9 cellular contexts compared by ENCODE assay signal in the genomic region with DNA sequence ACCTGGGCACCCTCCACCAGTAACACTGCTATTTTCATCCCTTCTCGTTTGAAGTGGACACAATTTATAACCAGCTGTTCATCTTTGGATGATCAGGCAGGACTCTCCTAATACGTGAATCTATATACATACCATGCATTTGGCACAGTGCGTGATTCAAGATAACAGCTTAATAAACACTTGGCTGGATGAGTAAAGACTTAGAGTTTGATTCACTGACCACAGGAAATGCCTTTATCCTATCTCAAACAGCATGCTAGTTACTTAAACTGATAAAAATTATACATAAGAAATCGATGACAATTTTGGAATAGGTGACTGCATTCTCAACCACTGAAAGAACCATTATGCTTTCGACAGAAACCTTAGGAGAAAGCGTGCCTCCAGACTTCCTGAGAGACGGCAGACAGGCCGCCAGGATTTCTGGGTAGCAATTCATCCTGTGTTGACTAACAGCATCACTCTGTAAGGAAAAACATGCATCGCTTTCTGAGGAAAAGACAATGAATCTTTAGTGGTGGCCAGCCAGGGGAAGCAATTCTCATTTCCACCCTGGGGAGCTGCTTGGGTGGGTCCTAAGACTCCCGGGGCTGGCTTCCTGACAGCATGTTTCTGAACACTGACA. TPM values are rescaled to one million over a fixed set of nuclear protein-coding genes. Genes with fewer than 3 reads are reported as not detected.
DNase-seq lines count a peak whose midpoint lies in the region; ATAC-seq and TF ChIP-seq lines count a peak whose summit lies in the region.
"Had no signal": no experiment of that assay in that cellular context is flagged by ENCODE, and none has a peak within 500 bp of the region (broad histone marks: within the 10 kb centered on the region; RNA-seq: fewer than 3 reads in every experiment).

No MANE protein-coding gene starts in this region.

- H3K9me3 ChIP-seq in Loucy (ENCODE audit: insufficient read depth, low read depth, low read length) = no peaks in the 10 kb centered on the region

- H4K20me1 ChIP-seq in Loucy (ENCODE audit: insufficient read depth, low read length, poor library complexity, severe bottlenecking) = no peaks in the 10 kb centered on the region

- no peaks in the 10 kb centered on the region for H3K36me3 ChIP-seq in Loucy (ENCODE audit: insufficient read depth, low read length)
- H3K36me3 ChIP-seq in brain microvascular endothelial cell (replicated peaks) = no peaks in the 10 kb centered on the region

- ATAC-seq in stimulated activated naive B cell treated with anti-CD40 and anti-IgM and Interleukin-4, amounts not matched to agents 10 μg/mL and 1 μg/mL and 100 μg/mL, for 72 hours (replicated peaks) = no peak
- ATAC-seq in GM21381 (IDR thresholded peaks at IDR 0.05; ENCODE audit: unreplicated experiment) = no peak

- H3F3A ChIP-seq in Loucy (ENCODE audit: low read depth) = peaks cover 3% of the 10 kb centered on the region; the same call in 1 of the 2 replicates

- no peak overlapping the region for H3K27ac Mint-ChIP-seq in stimulated activated naive B cell treated with anti-CD40 and anti-IgM and Interleukin-4, amounts not matched to agents 10 μg/mL and 1 μg/mL and 100 μg/mL, for 72 hours

- 0 out of 2 replicates have a peak overlapping the region, but pooled peaks have one; percentile 38 for H2AFZ ChIP-seq in Loucy (ENCODE audit: low read length)

- no peak overlapping the region for H3K4me3 Mint-ChIP-seq in stimulated activated naive B cell treated with anti-CD40 and anti-IgM and Interleukin-4, amounts not matched to agents 10 μg/mL and 1 μg/mL and 100 μg/mL, for 72 hours

- H3K4me1 Mint-ChIP-seq in stimulated activated naive B cell treated with anti-CD40 and anti-IgM and Interleukin-4, amounts not matched to agents 10 μg/mL and 1 μg/mL and 100 μg/mL, for 72 hours = peaks cover 17 to 19% of the 10 kb centered on the region in 2 donors

- peak overlapping the region; percentile 26 for H3K4me2 ChIP-seq in Loucy (ENCODE audit: low read depth, low read length, poor library complexity, severe bottlenecking)

- H3K9ac ChIP-seq in Loucy (ENCODE audit: low read depth, low read length, poor library complexity, severe bottlenecking) = no peak overlapping the region

- H3K27me3 Mint-ChIP-seq in stimulated activated naive B cell treated with anti-CD40 and anti-IgM and Interleukin-4, amounts not matched to agents 10 μg/mL and 1 μg/mL and 100 μg/mL, for 72 hours = peaks cover 11 to 20% of the 10 kb centered on the region in 2 donors

- no peak overlapping the region for H3K4me3 ChIP-seq in Loucy (ENCODE audit: low read length, poor library complexity, severe bottlenecking)
- no peak overlapping the region for H3K4me3 ChIP-seq in brain microvascular endothelial cell (ENCODE audit: low read depth, low read length)

- H3K27me3 ChIP-seq in Loucy (ENCODE audit: insufficient read depth, low read length, poor library complexity, severe bottlenecking) = no peaks in the 10 kb centered on the region
- no peaks in the 10 kb centered on the region for H3K27me3 ChIP-seq in brain microvascular endothelial cell (replicated peaks)

- in situ Hi-C loops in brain microvascular endothelial cell (cut with HindIII; ENCODE audit: low pct_ligation_motif_present, low sequenced_read_pairs) = no loop called here

- no peaks in the 10 kb centered on the region for H3K79me2 ChIP-seq in Loucy (ENCODE audit: insufficient read depth, low read length)

- peaks cover 25% of the 10 kb centered on the region for H3K4me1 ChIP-seq in Loucy (ENCODE audit: insufficient read depth, low read length, poor library complexity, severe bottlenecking)

- no peaks in the 10 kb centered on the region for H3K9me2 ChIP-seq in Loucy (replicated peaks; ENCODE audit: low read depth, low read length)

- DNase-seq in COLO829 (ENCODE audit: low spot score) (peak; percentile 50), brain microvascular endothelial cell (peak; percentile 86), myocyte (ENCODE audit: low read depth) (peak; percentile 18), mucosa of gallbladder (ENCODE audit: low spot score) (no peak), HUDEP-2 (lab: John Stamatoyannopoulos, UW; ENCODE audit: unreplicated experiment in 76 of 76) (no peak)
- DNase-seq in stimulated activated naive B cell treated with anti-CD40 and anti-IgM and Interleukin-4, amounts not matched to agents 10 μg/mL and 1 μg/mL and 100 μg/mL, for 72 hours = no peak
- DNase-seq: NCI-H2227 treated with DMSO at 0.1 percent for 48 hours had no signal

- peaks cover 9 to 20% of the 10 kb centered on the region in 2 donors for H3K36me3 Mint-ChIP-seq in stimulated activated naive B cell treated with anti-CD40 and anti-IgM and Interleukin-4, amounts not matched to agents 10 μg/mL and 1 μg/mL and 100 μg/mL, for 72 hours

- H3K27ac ChIP-seq in brain microvascular endothelial cell = peak overlapping the region; percentile 97

- TF ChIP-seq CTCF in Loucy (conservative IDR thresholded peaks at IDR 0.05; ENCODE audit: low read length) = no peak
- no peak for TF ChIP-seq CTCF in brain microvascular endothelial cell (IDR thresholded peaks at IDR 0.05; ENCODE audit: low read depth, low read length, missing control alignments)

- H3K9me3 Mint-ChIP-seq in stimulated activated naive B cell treated with anti-CD40 and anti-IgM and Interleukin-4, amounts not matched to agents 10 μg/mL and 1 μg/mL and 100 μg/mL, for 72 hours = peaks cover 4 to 7% of the 10 kb centered on the region in 2 donors

RNA-seq across cellular contexts. Expression of a gene that starts 9.7 kb away (rescaled TPM):
- total RNA-seq in myocyte = 26.2 and 26.4 TPM in 2 replicates
- 84.6 TPM for polyA plus RNA-seq in myocyte (2012)
- 33.7 TPM for total RNA-seq in mucosa of gallbladder

RNA-seq across cellular contexts. Expression of a gene that starts 11.3 kb away (rescaled TPM):
- 45.0 and 63.0 TPM in 2 replicates for total RNA-seq in myocyte
- 119 TPM for polyA plus RNA-seq in myocyte (2012)
- 33.2 TPM for total RNA-seq in mucosa of gallbladder

Comparison
In these comparisons a context has a peak if more than half of its experiments do, and no peak if none do; other contexts are left out.
1. DNase-seq: peak in COLO829 (single experiment), brain microvascular endothelial cell (single experiment) and myocyte (single experiment); none in mucosa of gallbladder (single experiment), stimulated activated naive B cell treated with anti-CD40 and anti-IgM and Interleukin-4, amounts not matched to agents 10 μg/mL and 1 μg/mL and 100 μg/mL, for 72 hours (single experiment) and HUDEP-2 (0 of 76).